Comparison of ENCODE assay signal across 17 cellular contexts in the genomic region with DNA sequence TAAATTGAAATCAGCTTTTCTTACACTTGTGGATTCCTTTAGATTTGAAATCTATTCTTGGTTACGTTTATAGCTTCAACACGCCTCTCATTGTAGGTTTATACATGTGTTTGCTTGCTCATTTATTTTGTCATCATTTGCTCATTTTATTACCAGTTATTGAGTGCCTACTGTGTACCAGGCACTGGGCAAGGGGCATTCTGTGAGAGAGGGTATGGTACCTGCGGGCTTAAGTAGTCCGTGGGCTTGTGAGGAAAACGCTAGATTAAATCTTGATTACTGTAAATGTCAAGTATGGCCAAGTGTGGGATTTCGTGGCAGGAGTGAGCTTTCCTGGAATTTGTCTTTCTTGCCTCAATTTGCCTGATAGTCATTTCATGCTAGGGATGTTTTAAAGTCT.
DNase-seq lines count a peak whose midpoint lies in the region; ATAC-seq, FAIRE-seq and TF ChIP-seq lines count a peak whose summit lies in the region.
"Had no signal": no experiment of that assay in that cellular context is flagged by ENCODE, and none has a peak within 500 bp of the region (broad histone marks: within the 10 kb centered on the region; RNA-seq: fewer than 3 reads in every experiment).

No MANE protein-coding gene starts in this region.

- TF ChIP-seq POLR2A in HCT116 (IDR thresholded peaks at IDR 0.05; ENCODE audit: borderline replicate concordance, extremely low read depth, insufficient read depth, insufficient read length) (no peak), sigmoid colon (IDR thresholded peaks at IDR 0.05) (no peak)

- no peak overlapping the region for H3K4me3 Mint-ChIP-seq in endothelial cell (ENCODE audit: unreplicated experiment)
- H3K4me3 Mint-ChIP-seq: CD14-positive monocyte; CD4-positive, alpha-beta memory T cell; IgD-negative memory B cell had no signal

- no peaks in the 10 kb centered on the region for H3K9me3 Mint-ChIP-seq in endothelial cell (ENCODE audit: unreplicated experiment)
- H3K9me3 Mint-ChIP-seq: CD4-positive, alpha-beta memory T cell; IgD-negative memory B cell had no signal

- no peak overlapping the region for H2AFZ ChIP-seq in HCT116 (ENCODE audit: low read depth, low read length, poor library complexity, severe bottlenecking)

- ATAC-seq in HCT116: no peak

- H3K27me3 ChIP-seq in HCT116 (ENCODE audit: insufficient read depth, low read length) (peaks cover 60% of the 10 kb centered on the region), sigmoid colon (no peaks in the 10 kb centered on the region)
- H3K27me3 ChIP-seq: BLaER1 had no signal

- H3K9me3 ChIP-seq in HCT116 (ENCODE audit: control insufficient read depth in 1 of 2, insufficient read depth in 1 of 2, low read depth in 1 of 2, low read length in 2 of 2) (no peaks in the 10 kb centered on the region), sigmoid colon (no peaks in the 10 kb centered on the region)
- H3K9me3 ChIP-seq: BLaER1 had no signal

- no peak overlapping the region for H3K27ac ChIP-seq in HCT116 (ENCODE audit: low read depth, low read length)
- H3K27ac ChIP-seq in VCaP: peak overlapping the region; percentile 38; the same call in 1 of the 2 replicates
- peak overlapping the region in 3 of 4 donors; percentile 34 to 80 (median 74) for H3K27ac ChIP-seq in sigmoid colon
- H3K27ac ChIP-seq: BLaER1 had no signal

- no peak for FAIRE-seq in urothelium cell line (lab: Jason Lieb, UNC)
- FAIRE-seq: GM12892, GM18507, HTR-8/SVneo had no signal

- DNase-seq in HCT116 (ENCODE audit: low read depth, low spot score): no peak
- DNase-seq in fibroblast of peridontal ligament (ENCODE audit: extremely low read depth): peak; percentile 27
- no peak for DNase-seq in sigmoid colon
- DNase-seq in endothelial cell (ENCODE audit: low spot score): no peak
- no peak for DNase-seq in urothelium cell line (ENCODE audit: low spot score)
- DNase-seq in activated effector memory CD4-positive, alpha-beta T cell treated with anti-CD3 and anti-CD28 coated beads, Interleukin-2, amount 50 U/mL, for 16 hours: no peak
- DNase-seq: 8988T; CD4-positive, alpha-beta memory T cell; GDM1; GOT3 had no signal

- no peaks in the 10 kb centered on the region for H3K36me3 Mint-ChIP-seq in endothelial cell (ENCODE audit: low read depth, unreplicated experiment)
- H3K36me3 Mint-ChIP-seq: CD14-positive monocyte; CD4-positive, alpha-beta memory T cell; IgD-negative memory B cell had no signal

- intact Hi-C loops in HCT116 (cut with micrococcal nuclease): no loop called here
- intact Hi-C loops in sigmoid colon (cut with DNase I): no loop called here

- H3K27me3 Mint-ChIP-seq in endothelial cell (ENCODE audit: unreplicated experiment): peaks cover 8% of the 10 kb centered on the region

- no peak overlapping the region for H3K9ac ChIP-seq in HCT116 (ENCODE audit: low read length)
- H3K9ac ChIP-seq: BLaER1 had no signal

- CTCF ChIA-PET in HCT116 (lab: Charles Lee): no interaction called here

- H3K36me3 ChIP-seq in HCT116 (ENCODE audit: control insufficient read depth in 1 of 2, insufficient read depth in 2 of 2, low read length in 2 of 2) (no peaks in the 10 kb centered on the region), sigmoid colon (no peaks in the 10 kb centered on the region)
- H3K36me3 ChIP-seq: BLaER1 had no signal

- POLR2A ChIA-PET in HCT116 (lab: Charles Lee): interaction anchor here (0.9 kb wide), 1 partner anchor 85 kb away, joined by 3 read pairs; no protein-coding TSS in a partner anchor

- TF ChIP-seq CTCF in HCT116 (IDR thresholded peaks at IDR 0.05 in 2 of 3, conservative IDR thresholded peaks at IDR 0.05 in 1 of 3; ENCODE audit: borderline replicate concordance in 1 of 3, insufficient read depth in 1 of 3, low read depth in 2 of 3, low read length in 2 of 3) (no peak), VCaP (conservative IDR thresholded peaks at IDR 0.05) (no peak), sigmoid colon (IDR thresholded peaks at IDR 0.05) (no peak), endothelial cell (IDR thresholded peaks at IDR 0.05; ENCODE audit: unreplicated experiment) (no peak)

- no peaks in the 10 kb centered on the region for H4K20me1 ChIP-seq in HCT116 (ENCODE audit: insufficient read depth)
- H4K20me1 ChIP-seq: BLaER1 had no signal

- H3K9me2 ChIP-seq in HCT116 (ENCODE audit: insufficient read depth): no peaks in the 10 kb centered on the region

- no peak for TF ChIP-seq RAD21 in HCT116 (IDR thresholded peaks at IDR 0.05; ENCODE audit: low read depth)

- WGBS in sigmoid colon, 2 donors: 53 to 68% methylated on average over 6 of the region's 6 CpGs

- H3K27ac Mint-ChIP-seq in endothelial cell (ENCODE audit: unreplicated experiment): no peak overlapping the region
- H3K27ac Mint-ChIP-seq: CD14-positive monocyte had no signal

- H3K4me2 ChIP-seq in HCT116 (ENCODE audit: low read length): no peak overlapping the region
- H3K4me2 ChIP-seq: BLaER1 had no signal

- no peaks in the 10 kb centered on the region for H3K4me1 ChIP-seq in HCT116 (ENCODE audit: control insufficient read depth in 1 of 2, insufficient read depth in 2 of 2, low read length in 2 of 2)
- peaks cover 0 to 91% (median 79%) of the 10 kb centered on the region in 4 donors for H3K4me1 ChIP-seq in sigmoid colon
- H3K4me1 ChIP-seq: BLaER1 had no signal

- no peaks in the 10 kb centered on the region for H3K4me1 Mint-ChIP-seq in endothelial cell (ENCODE audit: unreplicated experiment)
- H3K4me1 Mint-ChIP-seq: CD14-positive monocyte; CD4-positive, alpha-beta memory T cell; IgD-negative memory B cell had no signal

- no peak overlapping the region for H3K4me3 ChIP-seq in HCT116 (replicated peaks in 1 of 2; ENCODE audit: low read depth in 1 of 2, low read length in 2 of 2)
- no peak overlapping the region for H3K4me3 ChIP-seq in sigmoid colon
- H3K4me3 ChIP-seq: BLaER1 had no signal

- RAD21 ChIA-PET in HCT116 (lab: Charles Lee; ENCODE audit: low non-redundant PET in 1 of 2, low total read pairs in 2 of 2, uncharacterized antibody in 2 of 2, unreplicated experiment in 2 of 2): no interaction called here

- no TSS peak for BruUV-seq in HCT116 (replicated peaks; lab: Mats Ljungman, UMichigan)

- no peaks in the 10 kb centered on the region for H3K79me2 ChIP-seq in HCT116 (ENCODE audit: insufficient read depth, low read length)

- TF ChIP-seq EP300 in sigmoid colon (IDR thresholded peaks at IDR 0.05): no peak

TF ChIP-seq in HCT116, 20 proteins besides CTCF, POLR2A, EP300 and RAD21:
- 0 out of 2 replicates have a peak, but pooled peaks have one; percentile 93 for TF ChIP-seq EZH2 (IDR thresholded peaks at IDR 0.05)
- TF ChIP-seq REST (IDR thresholded peaks at IDR 0.05; ENCODE audit: low read depth): no peak
- no peak for TF ChIP-seq EZH2phosphoT487 (IDR thresholded peaks at IDR 0.05; ENCODE audit: borderline replicate concordance)
